Comparison of ENCODE assay signal across 17 cellular contexts in the genomic region with DNA sequence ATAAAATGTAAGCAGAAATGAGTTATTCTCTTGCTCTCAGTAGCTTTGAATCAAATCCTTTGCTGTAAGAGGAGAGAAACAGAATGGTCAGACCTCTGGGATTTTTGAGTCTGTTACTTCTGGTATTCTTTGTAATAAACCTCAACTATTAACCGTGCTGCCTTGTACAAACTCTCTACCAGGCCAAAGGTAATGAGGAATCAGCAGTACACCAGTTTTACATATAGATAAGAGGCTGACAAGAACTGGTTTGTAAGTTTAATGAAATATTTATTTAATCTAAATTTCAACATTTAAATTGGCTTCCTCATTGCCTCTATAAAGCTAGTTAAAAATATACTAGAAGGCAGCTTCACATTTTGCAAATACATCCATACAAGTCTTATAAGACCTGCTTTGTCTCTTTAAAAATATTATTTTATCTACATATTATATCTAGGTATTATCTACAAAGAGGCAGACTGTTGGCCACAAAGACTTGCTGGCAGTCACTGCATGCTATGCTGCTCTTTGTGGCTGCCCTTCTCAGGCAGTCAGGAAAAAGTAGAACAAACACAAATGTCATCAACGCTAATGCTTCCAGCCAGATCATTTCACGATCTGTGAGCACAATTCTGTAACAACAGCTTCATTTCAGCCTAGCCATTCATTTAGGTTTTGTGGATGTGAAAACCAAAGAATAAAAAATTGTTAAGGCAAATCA.
DNase-seq lines count a peak whose midpoint lies in the region; ATAC-seq and TF ChIP-seq lines count a peak whose summit lies in the region.
"Had no signal": no experiment of that assay in that cellular context is flagged by ENCODE, and none has a peak within 500 bp of the region (broad histone marks: within the 10 kb centered on the region; RNA-seq: fewer than 3 reads in every experiment).

No MANE protein-coding gene starts in this region.

- POLR2A ChIA-PET in WTC11 (lab: Charles Lee) = no interaction called here

- no peak overlapping the region for H3K4me3 Mint-ChIP-seq in WTC11
- H3K4me3 Mint-ChIP-seq: activated CD4-positive, alpha-beta T cell treated with anti-CD3 and anti-CD28 coated beads for 36 hours; activated naive CD4-positive, alpha-beta T cell treated with anti-CD3 and anti-CD28 coated beads for 36 hours; natural killer cell treated with Interleukin-12 subunit alpha and Interleukin-12 subunit beta and Interleukin-15 and Interleukin-18, amount 100 ng/mL, for 72 hours had no signal

- peaks cover 14% of the 10 kb centered on the region for H3K4me1 Mint-ChIP-seq in WTC11
- H3K4me1 Mint-ChIP-seq: activated CD4-positive, alpha-beta T cell treated with anti-CD3 and anti-CD28 coated beads for 36 hours had no signal

- intact Hi-C loops in lower lobe of right lung (cut with DNase I) = no loop called here
- intact Hi-C loops in esophagus squamous epithelium (cut with DNase I) = no loop called here

- no peak for TF ChIP-seq POLR2A in esophagus squamous epithelium (IDR thresholded peaks at IDR 0.05)

- H3K36me3 ChIP-seq in KOPT-K1 (ENCODE audit: insufficient read depth, low read length) (no peaks in the 10 kb centered on the region), cardiac muscle cell (peaks cover 5% of the 10 kb centered on the region), mucosa of rectum (ENCODE audit: control insufficient read depth in 2 of 2, insufficient read depth in 2 of 2, low read length in 2 of 2) (peaks cover 5 to 6% of the 10 kb centered on the region in 2 donors), lower lobe of right lung (peaks cover 5% of the 10 kb centered on the region), esophagus squamous epithelium (peaks cover 0 to 52% (median 0%) of the 10 kb centered on the region in 3 donors)

- H3K4me3 ChIP-seq in cardiac muscle cell (no peak overlapping the region), mucosa of rectum (ENCODE audit: low read length in 2 of 2) (peak overlapping the region in 1 of 2 donors; percentile 49), lower lobe of right lung (no peak overlapping the region), esophagus squamous epithelium (no peak overlapping the region)
- H3K4me3 ChIP-seq: upper lobe of left lung had no signal

- H3K27ac ChIP-seq in KOPT-K1 (ENCODE audit: low read depth, low read length, poor library complexity, severe bottlenecking) = peak overlapping the region; percentile 43
- H3K27ac ChIP-seq in cardiac muscle cell = peak overlapping the region; percentile 29
- H3K27ac ChIP-seq in mucosa of rectum (ENCODE audit: low read depth in 2 of 2, low read length in 2 of 2) = peak overlapping the region; percentile 74 to 75
- H3K27ac ChIP-seq in lower lobe of right lung = no peak overlapping the region
- peak overlapping the region in 1 of 4 donors; percentile 18 for H3K27ac ChIP-seq in esophagus squamous epithelium

- H3K9me3 Mint-ChIP-seq in WTC11 = no peaks in the 10 kb centered on the region
- H3K9me3 Mint-ChIP-seq: activated naive CD4-positive, alpha-beta T cell treated with anti-CD3 and anti-CD28 coated beads for 36 hours; natural killer cell treated with Interleukin-12 subunit alpha and Interleukin-12 subunit beta and Interleukin-15 and Interleukin-18, amount 100 ng/mL, for 72 hours had no signal

- no peak for DNase-seq in WTC11 (ENCODE audit: low spot score)
- peak in 1 of 2 donors; percentile 30 for DNase-seq in cardiac muscle cell (ENCODE audit: low read depth in 1 of 2, low spot score in 1 of 2)
- no peak for DNase-seq in lower lobe of right lung
- no peak for DNase-seq in esophagus squamous epithelium (lab: John Stamatoyannopoulos, UW)
- DNase-seq in hepatic stellate cell (ENCODE audit: low spot score) = no peak
- DNase-seq: activated CD4-positive, alpha-beta T cell treated with anti-CD3 and anti-CD28 coated beads for 36 hours; activated naive CD4-positive, alpha-beta T cell treated with anti-CD3 and anti-CD28 coated beads for 36 hours; COR-L47; GF-D8; NCI-H1930; NCI-H82; T-helper 2 cell; upper lobe of left lung had no signal

- H3K27me3 ChIP-seq in cardiac muscle cell (no peaks in the 10 kb centered on the region), mucosa of rectum (ENCODE audit: control insufficient read depth in 2 of 2, insufficient read depth in 2 of 2, low read length in 2 of 2) (no peaks in the 10 kb centered on the region), lower lobe of right lung (ENCODE audit: low read depth) (no peaks in the 10 kb centered on the region), esophagus squamous epithelium (no peaks in the 10 kb centered on the region)
- H3K27me3 ChIP-seq: upper lobe of left lung had no signal

- H3K4me1 ChIP-seq in cardiac muscle cell (ENCODE audit: low read depth) (no peaks in the 10 kb centered on the region), mucosa of rectum (ENCODE audit: control insufficient read depth in 2 of 2, insufficient read depth in 2 of 2, low read length in 2 of 2) (peaks cover 26 to 47% of the 10 kb centered on the region in 2 donors), lower lobe of right lung (peaks cover 9% of the 10 kb centered on the region), esophagus squamous epithelium (peaks cover 0 to 22% (median 0%) of the 10 kb centered on the region in 3 donors)

- H3K9me3 ChIP-seq in KOPT-K1 (ENCODE audit: insufficient read depth, low read length, poor library complexity, severe bottlenecking) (no peaks in the 10 kb centered on the region), cardiac muscle cell (ENCODE audit: low read depth) (no peaks in the 10 kb centered on the region), mucosa of rectum (ENCODE audit: control insufficient read depth in 2 of 2, low read length in 2 of 2) (no peaks in the 10 kb centered on the region), lower lobe of right lung (no peaks in the 10 kb centered on the region), esophagus squamous epithelium (no peaks in the 10 kb centered on the region)
- H3K9me3 ChIP-seq: upper lobe of left lung had no signal

- peak overlapping the region in 1 of 2 donors; percentile 40 for H3K9ac ChIP-seq in mucosa of rectum (ENCODE audit: low read depth in 1 of 2, low read length in 2 of 2)

- CTCF ChIA-PET in WTC11 (lab: Charles Lee) = interaction anchor here (1.1 kb wide), 1 partner anchor 12 kb away, joined by 4 read pairs; no protein-coding TSS in a partner anchor

- WGBS in esophagus squamous epithelium, 2 donors = 50 to 62% methylated on average over 3 of the region's 3 CpGs

- ATAC-seq in WTC11 (no peak), lower lobe of right lung (no peak)
- no peak for ATAC-seq in activated CD4-positive, CD25-positive, alpha-beta regulatory T cell treated with anti-CD3 and anti-CD28 coated beads, Interleukin-2, amount 50 U/mL, for 24 hours
- ATAC-seq: activated CD4-positive, alpha-beta T cell treated with anti-CD3 and anti-CD28 coated beads for 36 hours; natural killer cell treated with Interleukin-12 subunit alpha and Interleukin-12 subunit beta and Interleukin-15 and Interleukin-18, amount 100 ng/mL, for 72 hours had no signal

- peaks cover 61% of the 10 kb centered on the region for H3K36me3 Mint-ChIP-seq in WTC11
- H3K36me3 Mint-ChIP-seq: natural killer cell treated with Interleukin-12 subunit alpha and Interleukin-12 subunit beta and Interleukin-15 and Interleukin-18, amount 100 ng/mL, for 72 hours had no signal

- TF ChIP-seq CTCF in WTC11 (IDR thresholded peaks at IDR 0.05) = no peak
- no peak for TF ChIP-seq CTCF in cardiac muscle cell (IDR thresholded peaks at IDR 0.05; ENCODE audit: low read depth, low read length)
- no peak for TF ChIP-seq CTCF in lower lobe of right lung (IDR thresholded peaks at IDR 0.05)
- TF ChIP-seq CTCF in esophagus squamous epithelium (IDR thresholded peaks at IDR 0.05) = no peak

- 0 out of 2 replicates have a peak overlapping the region, but pooled peaks have one; percentile 30 for H3K27ac Mint-ChIP-seq in WTC11
- H3K27ac Mint-ChIP-seq: activated CD4-positive, alpha-beta T cell treated with anti-CD3 and anti-CD28 coated beads for 36 hours; activated naive CD4-positive, alpha-beta T cell treated with anti-CD3 and anti-CD28 coated beads for 36 hours; natural killer cell treated with Interleukin-12 subunit alpha and Interleukin-12 subunit beta and Interleukin-15 and Interleukin-18, amount 100 ng/mL, for 72 hours had no signal

- no peaks in the 10 kb centered on the region for H3K27me3 Mint-ChIP-seq in WTC11 (ENCODE audit: low read depth)
- H3K27me3 Mint-ChIP-seq: activated CD4-positive, alpha-beta T cell treated with anti-CD3 and anti-CD28 coated beads for 36 hours had no signal

TF ChIP-seq in WTC11, 78 proteins besides CTCF, POLR2A, EP300 and RAD21 (continues in another document):
- no peak for TF ChIP-seq PREB (CRISPR knock-in tag; IDR thresholded peaks at IDR 0.05; ENCODE audit: borderline replicate concordance)
- no peak for TF ChIP-seq ETV6 (CRISPR knock-in tag; IDR thresholded peaks at IDR 0.05)
- no peak for TF ChIP-seq SP1 (CRISPR knock-in tag; conservative IDR thresholded peaks at IDR 0.05)
- no peak for TF ChIP-seq ZNF317 (CRISPR knock-in tag; IDR thresholded peaks at IDR 0.05; ENCODE audit: borderline replicate concordance, low read depth)
- no peak for TF ChIP-seq ZBTB21 (CRISPR knock-in tag; IDR thresholded peaks at IDR 0.05; ENCODE audit: borderline replicate concordance)
- no peak for TF ChIP-seq SOX15 (CRISPR knock-in tag; IDR thresholded peaks at IDR 0.05)
